8 cellular contexts compared by ENCODE assay signal in genomic region chr5:88690619-88691560, GRCh38.
A peak's percentile ranks its signal among the peaks of the same experiment; 100 is the strongest.
DNase-seq lines count a peak whose midpoint lies in the region; ATAC-seq and TF ChIP-seq lines count a peak whose summit lies in the region.

No MANE protein-coding gene starts in this region.

- H3K27me3 ChIP-seq in HUES48 (ENCODE audit: control insufficient read depth, insufficient read depth, low read length) (peaks cover 100% of the 10 kb centered on the region), SJSA1 (replicated peaks) (no peaks in the 10 kb centered on the region), parathyroid adenoma (ENCODE audit: control insufficient read depth, insufficient read depth, low read length) (peaks cover 39% of the 10 kb centered on the region), upper lobe of right lung (peaks cover 100% of the 10 kb centered on the region)

- H3K4me2 ChIP-seq in parathyroid adenoma (ENCODE audit: low read length), result peak overlapping the region; percentile 50

- H3K9me3 ChIP-seq in HUES48 (ENCODE audit: control insufficient read depth, insufficient read depth, low read length) (no peaks in the 10 kb centered on the region), SJSA1 (replicated peaks) (no peaks in the 10 kb centered on the region), parathyroid adenoma (ENCODE audit: control insufficient read depth, low read length) (no peaks in the 10 kb centered on the region), upper lobe of right lung (no peaks in the 10 kb centered on the region)

- peaks cover 8% of the 10 kb centered on the region for H3K36me3 Mint-ChIP-seq in activated naive CD4-positive, alpha-beta T cell treated with anti-CD3 and anti-CD28 coated beads, Interleukin-2, amount 10 ng/mL, durations not matched to agents 7 days and 5 days

- H3K9ac ChIP-seq in HUES48 (ENCODE audit: low read depth, low read length) (no peak overlapping the region), parathyroid adenoma (no peak overlapping the region)

- H2AFZ ChIP-seq in parathyroid adenoma, result peak overlapping the region; percentile 56

- H3K27ac Mint-ChIP-seq in activated naive CD4-positive, alpha-beta T cell treated with anti-CD3 and anti-CD28 coated beads, Interleukin-2, amount 10 ng/mL, durations not matched to agents 7 days and 5 days, result peak overlapping the region; percentile 88

- H3K4me3 Mint-ChIP-seq in activated naive CD4-positive, alpha-beta T cell treated with anti-CD3 and anti-CD28 coated beads, Interleukin-2, amount 10 ng/mL, durations not matched to agents 7 days and 5 days, result peak overlapping the region; percentile 60

- H3K27me3 Mint-ChIP-seq in activated naive CD4-positive, alpha-beta T cell treated with anti-CD3 and anti-CD28 coated beads, Interleukin-2, amount 10 ng/mL, durations not matched to agents 7 days and 5 days, result peaks cover 97% of the 10 kb centered on the region

- H3K4me3 ChIP-seq in HUES48 (ENCODE audit: low read depth, low read length) (peak overlapping the region; percentile 37; the same call in 1 of the 2 replicates), SJSA1 (peak overlapping the region; percentile 19), parathyroid adenoma (ENCODE audit: low read depth, low read length) (no peak overlapping the region), upper lobe of right lung (peak overlapping the region; percentile 22)

- intact Hi-C loops in upper lobe of right lung (cut with DNase I), result no loop called here

- ATAC-seq in GM21528 (IDR thresholded peaks at IDR 0.05; ENCODE audit: low FRiP score, unreplicated experiment) (peak; percentile 83), upper lobe of right lung (peak; percentile 91)

- TF ChIP-seq CTCF in parathyroid adenoma (IDR thresholded peaks at IDR 0.05), result peak; percentile 94
- TF ChIP-seq CTCF in upper lobe of right lung (IDR thresholded peaks at IDR 0.05), result peak; percentile 96

- H3K79me2 ChIP-seq in parathyroid adenoma, result no peaks in the 10 kb centered on the region

- CTCF ChIA-PET in activated naive CD4-positive, alpha-beta T cell treated with anti-CD3 and anti-CD28 coated beads, Interleukin-2, amount 10 ng/mL, durations not matched to agents 7 days and 5 days (lab: Charles Lee), result interaction anchor here (0.6 to 2.9 kb wide), 17 partner anchors 9 to 1290 kb away, joined by 3 to 41 read pairs (median 4); no protein-coding TSS in a partner anchor

- H3K4me1 ChIP-seq in HUES48 (ENCODE audit: control insufficient read depth, insufficient read depth, low read length) (peaks cover 63% of the 10 kb centered on the region), SJSA1 (replicated peaks) (peaks cover 6% of the 10 kb centered on the region; the same call in 1 of the 2 replicates), parathyroid adenoma (no peaks in the 10 kb centered on the region), upper lobe of right lung (peaks cover 20% of the 10 kb centered on the region)

- DNase-seq in EL (peak; percentile 51), SJSA1 (ENCODE audit: low read depth in 1 of 2, low spot score in 2 of 2) (peak; percentile 63 to 72), glomerular endothelial cell (ENCODE audit: extremely low read depth, low read depth, low spot score) (peak; percentile 51), upper lobe of right lung (peak; percentile 80)
- DNase-seq in activated naive CD4-positive, alpha-beta T cell treated with anti-CD3 and anti-CD28 coated beads, Interleukin-2, amount 10 ng/mL, durations not matched to agents 7 days and 5 days, result peak; percentile 75

- H3K36me3 ChIP-seq in HUES48 (ENCODE audit: control insufficient read depth, insufficient read depth, low read length), result no peaks in the 10 kb centered on the region
- no peaks in the 10 kb centered on the region for H3K36me3 ChIP-seq in SJSA1
- no peaks in the 10 kb centered on the region for H3K36me3 ChIP-seq in parathyroid adenoma (ENCODE audit: control insufficient read depth, insufficient read depth, low read length)
- no peaks in the 10 kb centered on the region for H3K36me3 ChIP-seq in upper lobe of right lung

- H3K27ac ChIP-seq in HUES48 (ENCODE audit: low read depth, low read length), result no peak overlapping the region
- H3K27ac ChIP-seq in SJSA1, result no peak overlapping the region
- H3K27ac ChIP-seq in parathyroid adenoma, result no peak overlapping the region
- H3K27ac ChIP-seq in upper lobe of right lung, result no peak overlapping the region

- H3K9me3 Mint-ChIP-seq in activated naive CD4-positive, alpha-beta T cell treated with anti-CD3 and anti-CD28 coated beads, Interleukin-2, amount 10 ng/mL, durations not matched to agents 7 days and 5 days, result no peaks in the 10 kb centered on the region

- peaks cover 9% of the 10 kb centered on the region for H3K4me1 Mint-ChIP-seq in activated naive CD4-positive, alpha-beta T cell treated with anti-CD3 and anti-CD28 coated beads, Interleukin-2, amount 10 ng/mL, durations not matched to agents 7 days and 5 days
